Comparison of ENCODE assay signal across 24 cellular contexts in genomic region chr15:96699871-96700401, GRCh38.
DNase-seq lines count a peak whose midpoint lies in the region; ATAC-seq lines count a peak whose summit lies in the region.
"Had no signal": no experiment of that assay in that cellular context is flagged by ENCODE, and none has a peak within 500 bp of the region (broad histone marks: within the 10 kb centered on the region; RNA-seq: fewer than 3 reads in every experiment).

No MANE protein-coding gene starts in this region.

- no peak overlapping the region for H3K27ac Mint-ChIP-seq in T-cell
- H3K27ac Mint-ChIP-seq: activated naive CD4-positive, alpha-beta T cell treated with anti-CD3 and anti-CD28 coated beads for 36 hours; IgD-negative memory B cell; natural killer cell treated with Interleukin-12 subunit alpha and Interleukin-12 subunit beta and Interleukin-15 and Interleukin-18, amount 100 ng/mL, for 72 hours; stimulated activated memory B cell treated with anti-CD40 and anti-IgM and Interleukin-4, amounts not matched to agents 10 μg/mL and 1 μg/mL and 100 μg/mL, for 72 hours; T-helper 2 cell treated with Interferon-gamma antibody and Interleukin-4, amounts not matched to agents 5 μg/mL and 100 μg/mL, for 36 hours had no signal

- no peaks in the 10 kb centered on the region for H3K36me3 Mint-ChIP-seq in T-cell
- H3K36me3 Mint-ChIP-seq: IgD-negative memory B cell; natural killer cell treated with Interleukin-12 subunit alpha and Interleukin-12 subunit beta and Interleukin-15 and Interleukin-18, amount 100 ng/mL, for 72 hours; stimulated activated memory B cell treated with anti-CD40 and anti-IgM and Interleukin-4, amounts not matched to agents 10 μg/mL and 1 μg/mL and 100 μg/mL, for 72 hours had no signal

- POLR2A ChIA-PET in T-cell (lab: Charles Lee) = no interaction called here

- H3K36me3 ChIP-seq in H7 (replicated peaks; ENCODE audit: control insufficient read depth, insufficient read depth, low read length) = no peaks in the 10 kb centered on the region
- H3K36me3 ChIP-seq: BLaER1, HAP-1, ovary had no signal

- ATAC-seq in T-cell (replicated peaks in 1 of 4) = no peak
- ATAC-seq: natural killer cell treated with Interleukin-12 subunit alpha and Interleukin-12 subunit beta and Interleukin-15 and Interleukin-18, amount 100 ng/mL, for 72 hours; SK-N-SH treated with all-trans-retinoic acid at 6 μM for 48 hours; stimulated activated memory B cell treated with anti-CD40 and anti-IgM and Interleukin-4, amounts not matched to agents 10 μg/mL and 1 μg/mL and 100 μg/mL, for 72 hours had no signal

- H3K27me3 ChIP-seq in H7 (ENCODE audit: control insufficient read depth, insufficient read depth, low read length) = no peaks in the 10 kb centered on the region; the same call in 1 of the 2 replicates
- H3K27me3 ChIP-seq: BLaER1, ovary had no signal

- no peak overlapping the region for H3K4me3 ChIP-seq in H7 (ENCODE audit: insufficient read depth, low read depth, low read length)
- H3K4me3 ChIP-seq: BLaER1, HAP-1, ovary, smooth muscle cell had no signal

- no peaks in the 10 kb centered on the region for H3K4me1 Mint-ChIP-seq in T-cell
- H3K4me1 Mint-ChIP-seq: IgD-negative memory B cell; stimulated activated memory B cell treated with anti-CD40 and anti-IgM and Interleukin-4, amounts not matched to agents 10 μg/mL and 1 μg/mL and 100 μg/mL, for 72 hours had no signal

- H3K4me3 Mint-ChIP-seq in T-cell = no peak overlapping the region
- H3K4me3 Mint-ChIP-seq: activated naive CD4-positive, alpha-beta T cell treated with anti-CD3 and anti-CD28 coated beads for 36 hours; IgD-negative memory B cell; natural killer cell treated with Interleukin-12 subunit alpha and Interleukin-12 subunit beta and Interleukin-15 and Interleukin-18, amount 100 ng/mL, for 72 hours; stimulated activated memory B cell treated with anti-CD40 and anti-IgM and Interleukin-4, amounts not matched to agents 10 μg/mL and 1 μg/mL and 100 μg/mL, for 72 hours; T-helper 2 cell treated with Interferon-gamma antibody and Interleukin-4, amounts not matched to agents 5 μg/mL and 100 μg/mL, for 36 hours had no signal

- peaks cover 0 to 4% of the 10 kb centered on the region in 2 donors for H3K27me3 Mint-ChIP-seq in T-cell
- H3K27me3 Mint-ChIP-seq: stimulated activated memory B cell treated with anti-CD40 and anti-IgM and Interleukin-4, amounts not matched to agents 10 μg/mL and 1 μg/mL and 100 μg/mL, for 72 hours had no signal

- DNase-seq in H7 (peak; percentile 11), NCI-H1417 treated with DMSO at 0.1 percent for 48 hours (lab: John Stamatoyannopoulos, UW) (peak; percentile 82), NCI-H69 (lab: John Stamatoyannopoulos, UW) (peak; percentile 93), iPS-NIHi7 (ENCODE audit: extremely low spot score) (peak; percentile 61), T-cell (no peak), Kasumi-1 (lab: John Stamatoyannopoulos, UW) (no peak)
- DNase-seq in stimulated activated CD4-positive, alpha-beta T cell treated with anti-CD3 and anti-CD28 coated beads, Interleukin-12 subunit alpha, Interleukin-12 subunit beta, amount 100 ng/mL, for 4 hours = no peak
- DNase-seq: ACHN; activated CD4-positive, alpha-beta T cell treated with anti-CD3 and anti-CD28 coated beads for 48 hours; activated naive CD4-positive, alpha-beta T cell treated with anti-CD3 and anti-CD28 coated beads for 36 hours; DND-41; effector CD8-positive, alpha-beta T cell; erythroblast; NCI-H1694; NCI-H510A treated with DMSO at 0.1 percent for 48 hours; ovary had no signal

- CTCF ChIA-PET in T-cell (lab: Charles Lee) = no interaction called here

- H3K9me3 Mint-ChIP-seq in T-cell = peaks cover 0 to 3% (median 2%) of the 10 kb centered on the region in 3 donors
- H3K9me3 Mint-ChIP-seq: activated naive CD4-positive, alpha-beta T cell treated with anti-CD3 and anti-CD28 coated beads for 36 hours; natural killer cell treated with Interleukin-12 subunit alpha and Interleukin-12 subunit beta and Interleukin-15 and Interleukin-18, amount 100 ng/mL, for 72 hours; T-helper 2 cell treated with Interferon-gamma antibody and Interleukin-4, amounts not matched to agents 5 μg/mL and 100 μg/mL, for 36 hours had no signal

Comparison
In these comparisons a context has a peak if more than half of its experiments do, and no peak if none do; other contexts are left out.
1. DNase-seq: peak in H7 (single experiment), NCI-H1417 treated with DMSO at 0.1 percent for 48 hours (single experiment), NCI-H69 (single experiment) and iPS-NIHi7 (single experiment); none in stimulated activated CD4-positive, alpha-beta T cell treated with anti-CD3 and anti-CD28 coated beads, Interleukin-12 subunit alpha, Interleukin-12 subunit beta, amount 100 ng/mL, for 4 hours (single experiment), T-cell (0 of 34) and Kasumi-1 (0 of 2).